ENCODE assay signal across 9 cellular contexts in genomic region chr16:71927787-71928186, GRCh38. TPM values are rescaled to one million over a fixed set of nuclear protein-coding genes. Genes with fewer than 3 reads are reported as not detected.
DNase-seq lines count a peak whose midpoint lies in the region; FAIRE-seq and TF ChIP-seq lines count a peak whose summit lies in the region.
"Had no signal": no experiment of that assay in that cellular context is flagged by ENCODE, and none has a peak within 500 bp of the region (broad histone marks: within the 10 kb centered on the region; RNA-seq: fewer than 3 reads in every experiment).

No MANE protein-coding gene starts in this region.

- H3K36me3 Mint-ChIP-seq in activated CD4-positive, alpha-beta memory T cell treated with anti-CD3 and anti-CD28 coated beads for 36 hours = peaks cover 43% of the 10 kb centered on the region
- peaks cover 63% of the 10 kb centered on the region for H3K36me3 Mint-ChIP-seq in activated CD4-positive, alpha-beta memory T cell treated with anti-CD3 and anti-CD28 coated beads, Interleukin-2, amount 10 ng/mL, durations not matched to agents 7 days and 5 days (ENCODE audit: low read depth)
- no peaks in the 10 kb centered on the region for H3K36me3 Mint-ChIP-seq in glutamatergic neuron (ENCODE audit: unreplicated experiment)

- POLR2A ChIA-PET in activated CD4-positive, alpha-beta memory T cell treated with anti-CD3 and anti-CD28 coated beads for 36 hours (lab: Charles Lee) = no interaction called here
- POLR2A ChIA-PET in activated CD4-positive, alpha-beta memory T cell treated with anti-CD3 and anti-CD28 coated beads, Interleukin-2, amount 10 ng/mL, durations not matched to agents 7 days and 5 days (lab: Charles Lee) = no interaction called here
- POLR2A ChIA-PET in A673 (lab: Charles Lee; ENCODE audit: low non-redundant PET) = no interaction called here

- 35 to 56% methylated on average over 5 of the region's 5 CpGs for WGBS in thyroid gland, 2 donors

- TF ChIP-seq POLR2A in thyroid gland (IDR thresholded peaks at IDR 0.05) = no peak

- FAIRE-seq in urothelium cell line (lab: Jason Lieb, UNC) = no peak

- H3K27ac ChIP-seq in dorsolateral prefrontal cortex (peak overlapping the region in 40 of 59 donors; percentile 4 to 80 (median 58)), thyroid gland (peak overlapping the region in 2 of 3 donors; percentile 35 to 73), A673 (ENCODE audit: low read depth, low read length, poor library complexity, severe bottlenecking) (no peak overlapping the region)

- CTCF ChIA-PET in activated CD4-positive, alpha-beta memory T cell treated with anti-CD3 and anti-CD28 coated beads for 36 hours (lab: Charles Lee) = no interaction called here
- CTCF ChIA-PET in activated CD4-positive, alpha-beta memory T cell treated with anti-CD3 and anti-CD28 coated beads, Interleukin-2, amount 10 ng/mL, durations not matched to agents 7 days and 5 days (lab: Charles Lee) = no interaction called here
- CTCF ChIA-PET in A673 (lab: Charles Lee) = interaction anchor here (0.7 kb wide), 1 partner anchor 31 kb away, joined by 3 read pairs; no protein-coding TSS in a partner anchor

- H3K9me3 Mint-ChIP-seq in activated CD4-positive, alpha-beta memory T cell treated with anti-CD3 and anti-CD28 coated beads for 36 hours = no peaks in the 10 kb centered on the region
- H3K9me3 Mint-ChIP-seq in activated CD4-positive, alpha-beta memory T cell treated with anti-CD3 and anti-CD28 coated beads, Interleukin-2, amount 10 ng/mL, durations not matched to agents 7 days and 5 days = no peaks in the 10 kb centered on the region
- no peaks in the 10 kb centered on the region for H3K9me3 Mint-ChIP-seq in glutamatergic neuron (ENCODE audit: unreplicated experiment)

- H3K4me3 ChIP-seq in dorsolateral prefrontal cortex = no peak overlapping the region
- no peak overlapping the region for H3K4me3 ChIP-seq in thyroid gland (replicated peaks in 1 of 3)
- no peak overlapping the region for H3K4me3 ChIP-seq in A673 (ENCODE audit: low read depth, low read length, poor library complexity, severe bottlenecking)

- no peaks in the 10 kb centered on the region for H3K27me3 ChIP-seq in dorsolateral prefrontal cortex
- H3K27me3 ChIP-seq in thyroid gland = no peaks in the 10 kb centered on the region
- H3K27me3 ChIP-seq in A673 (replicated peaks; ENCODE audit: insufficient read depth, low read depth, low read length, poor library complexity) = no peaks in the 10 kb centered on the region

- H3K36me3 ChIP-seq in thyroid gland (peaks cover 43 to 49% of the 10 kb centered on the region in 2 donors), A673 (ENCODE audit: insufficient read depth, low read length, poor library complexity, severe bottlenecking) (peaks cover 73% of the 10 kb centered on the region)

- H3K4me1 ChIP-seq in thyroid gland = peaks cover 3 to 24% of the 10 kb centered on the region in 2 donors
- H3K4me1 ChIP-seq in A673 (ENCODE audit: insufficient read depth, low read length, poor library complexity, severe bottlenecking) = peaks cover 27% of the 10 kb centered on the region

- no TSS peak for BruUV-seq in A673 (replicated peaks; lab: Mats Ljungman, UMichigan)

- H3K27me3 Mint-ChIP-seq in activated CD4-positive, alpha-beta memory T cell treated with anti-CD3 and anti-CD28 coated beads for 36 hours = no peaks in the 10 kb centered on the region
- H3K27me3 Mint-ChIP-seq in activated CD4-positive, alpha-beta memory T cell treated with anti-CD3 and anti-CD28 coated beads, Interleukin-2, amount 10 ng/mL, durations not matched to agents 7 days and 5 days = no peaks in the 10 kb centered on the region
- H3K27me3 Mint-ChIP-seq in glutamatergic neuron (ENCODE audit: unreplicated experiment) = peaks cover 1% of the 10 kb centered on the region

- H3K9me3 ChIP-seq in thyroid gland = no peaks in the 10 kb centered on the region
- no peaks in the 10 kb centered on the region for H3K9me3 ChIP-seq in A673 (ENCODE audit: low read depth, low read length, poor library complexity, severe bottlenecking)

- intact Hi-C loops in activated CD4-positive, alpha-beta memory T cell treated with anti-CD3 and anti-CD28 coated beads for 36 hours (cut with micrococcal nuclease) = no loop called here
- intact Hi-C loops in dorsolateral prefrontal cortex (cut with DNase I) (no loop called here), thyroid gland (cut with DNase I) (no loop called here), A673 (cut with micrococcal nuclease; ENCODE audit: unreplicated experiment) (no loop called here)

- H3K4me1 Mint-ChIP-seq in activated CD4-positive, alpha-beta memory T cell treated with anti-CD3 and anti-CD28 coated beads for 36 hours (ENCODE audit: low read depth) = peaks cover 14% of the 10 kb centered on the region
- peaks cover 17% of the 10 kb centered on the region for H3K4me1 Mint-ChIP-seq in activated CD4-positive, alpha-beta memory T cell treated with anti-CD3 and anti-CD28 coated beads, Interleukin-2, amount 10 ng/mL, durations not matched to agents 7 days and 5 days
- peaks cover 2% of the 10 kb centered on the region for H3K4me1 Mint-ChIP-seq in glutamatergic neuron (ENCODE audit: low read depth, unreplicated experiment)

- DNase-seq in activated CD4-positive, alpha-beta memory T cell treated with anti-CD3 and anti-CD28 coated beads for 36 hours = no peak
- no peak for DNase-seq in activated CD4-positive, alpha-beta memory T cell treated with anti-CD3 and anti-CD28 coated beads, Interleukin-2, amount 10 ng/mL, durations not matched to agents 7 days and 5 days
- DNase-seq in dorsolateral prefrontal cortex = no peak
- DNase-seq in lung microvascular endothelial cell (ENCODE audit: low read depth in 2 of 2) = peak; percentile 9 to 47
- no peak for DNase-seq in thyroid gland
- no peak for DNase-seq in glutamatergic neuron
- no peak for DNase-seq in urothelium cell line (ENCODE audit: low spot score)
- DNase-seq in A673 (ENCODE audit: low spot score) = no peak
- DNase-seq: NCI-H1417 had no signal

- TF ChIP-seq CTCF in dorsolateral prefrontal cortex (IDR thresholded peaks at IDR 0.05 in 54 of 56, conservative IDR thresholded peaks at IDR 0.05 in 2 of 56; ENCODE audit: low read depth in 1 of 56, partially characterized antibody in 56 of 56) = no peak
- no peak for TF ChIP-seq CTCF in thyroid gland (IDR thresholded peaks at IDR 0.05)
- TF ChIP-seq CTCF in glutamatergic neuron (IDR thresholded peaks at IDR 0.05; ENCODE audit: partially characterized antibody, unreplicated experiment) = no peak
- no peak for TF ChIP-seq CTCF in A673 (conservative IDR thresholded peaks at IDR 0.05; ENCODE audit: low read depth, low read length)

- H3K4me3 Mint-ChIP-seq in activated CD4-positive, alpha-beta memory T cell treated with anti-CD3 and anti-CD28 coated beads for 36 hours = no peak overlapping the region
- no peak overlapping the region for H3K4me3 Mint-ChIP-seq in activated CD4-positive, alpha-beta memory T cell treated with anti-CD3 and anti-CD28 coated beads, Interleukin-2, amount 10 ng/mL, durations not matched to agents 7 days and 5 days
- no peak overlapping the region for H3K4me3 Mint-ChIP-seq in glutamatergic neuron (ENCODE audit: unreplicated experiment)

- H3K27ac Mint-ChIP-seq in activated CD4-positive, alpha-beta memory T cell treated with anti-CD3 and anti-CD28 coated beads for 36 hours = peak overlapping the region; percentile 16
- H3K27ac Mint-ChIP-seq in activated CD4-positive, alpha-beta memory T cell treated with anti-CD3 and anti-CD28 coated beads, Interleukin-2, amount 10 ng/mL, durations not matched to agents 7 days and 5 days = no peak overlapping the region
- H3K27ac Mint-ChIP-seq in glutamatergic neuron (ENCODE audit: unreplicated experiment) = no peak overlapping the region

RNA-seq across cellular contexts. Expression of gene IST1, which starts 32.5 kb away (rescaled TPM):
- 100 to 1,000 TPM; 191 to 192 TPM for total RNA-seq in activated CD4-positive, alpha-beta memory T cell treated with anti-CD3 and anti-CD28 coated beads for 36 hours
- 100 to 1,000 TPM; 227 to 229 TPM for total RNA-seq in activated CD4-positive, alpha-beta memory T cell treated with anti-CD3 and anti-CD28 coated beads, Interleukin-2, amount 10 ng/mL, durations not matched to agents 7 days and 5 days
- total RNA-seq in dorsolateral prefrontal cortex = 100 to 1,000 TPM in 118 of 120 experiments, 10 to 100 TPM in 2; 70.6 to 245 (median 162) TPM
- 99.6 and 141 TPM in 2 replicates for total RNA-seq in lung microvascular endothelial cell
- total RNA-seq in thyroid gland = 100 to 1,000 TPM; 215 to 253 (median 223) TPM
- 271 TPM for total RNA-seq in glutamatergic neuron (ENCODE audit: unreplicated experiment)
- total RNA-seq in A673 (2021) = 206 TPM in 2 replicates

RNA-seq across cellular contexts. Expression of gene ZNF821, which starts 43.8 kb away (rescaled TPM):
- 1 to 10 TPM; 6.8 to 7.3 TPM for total RNA-seq in activated CD4-positive, alpha-beta memory T cell treated with anti-CD3 and anti-CD28 coated beads for 36 hours
- 10 to 100 TPM; 11.4 to 11.9 TPM for total RNA-seq in activated CD4-positive, alpha-beta memory T cell treated with anti-CD3 and anti-CD28 coated beads, Interleukin-2, amount 10 ng/mL, durations not matched to agents 7 days and 5 days
- total RNA-seq in dorsolateral prefrontal cortex = 10 to 100 TPM in 119 of 120 experiments, 1 to 10 TPM in 1; 8.8 to 35.9 (median 22.5) TPM
- 5.2 and 6.0 TPM in 2 replicates for total RNA-seq in lung microvascular endothelial cell
- total RNA-seq in thyroid gland = 10 to 100 TPM in 3 of 4 donors, 1 to 10 TPM in 1; 7.9 to 17.8 (median 11.6) TPM
- 40.9 TPM for total RNA-seq in glutamatergic neuron (ENCODE audit: unreplicated experiment)
- total RNA-seq in A673 (2021) = 11.1 and 17.9 TPM in 2 replicates

Comparison
In these comparisons a context has a peak if more than half of its experiments do, and no peak if none do; other contexts are left out.
1. DNase-seq: peak in lung microvascular endothelial cell (2 of 2); none in activated CD4-positive, alpha-beta memory T cell treated with anti-CD3 and anti-CD28 coated beads for 36 hours (single experiment), activated CD4-positive, alpha-beta memory T cell treated with anti-CD3 and anti-CD28 coated beads, Interleukin-2, amount 10 ng/mL, durations not matched to agents 7 days and 5 days (single experiment), dorsolateral prefrontal cortex (0 of 10), thyroid gland (0 of 2), glutamatergic neuron (single experiment), urothelium cell line (single experiment) and A673 (single experiment).